29 cellular contexts compared by ENCODE assay signal in genomic region chr12:97944576-97944975, GRCh38.
"Had no signal": no experiment of that assay in that cellular context is flagged by ENCODE, and none has a peak within 500 bp of the region (broad histone marks: within the 10 kb centered on the region; RNA-seq: fewer than 3 reads in every experiment).

No MANE protein-coding gene starts in this region.

- ATAC-seq: activated CD4-positive, CD25-positive, alpha-beta regulatory T cell treated with anti-CD3 and anti-CD28 coated beads, Interleukin-2, amount 50 U/mL, for 24 hours; gastroesophageal sphincter; naive thymus-derived CD4-positive, alpha-beta T cell; pancreas; psoas muscle; stimulated activated naive B cell treated with anti-CD40 and anti-IgM and Interleukin-4, amounts not matched to agents 10 μg/mL and 1 μg/mL and 100 μg/mL, for 72 hours; upper lobe of right lung had no signal

- H3K27ac ChIP-seq: ascending aorta, brain microvascular endothelial cell, gastroesophageal sphincter, hepatocyte, pancreas, psoas muscle, right atrium auricular region, stomach, tibial artery, upper lobe of right lung, WERI-Rb-1 had no signal

- DNase-seq: activated CD4-positive, alpha-beta memory T cell treated with anti-CD3 and anti-CD28 coated beads for 36 hours; activated CD4-positive, alpha-beta T cell treated with anti-CD3 and anti-CD28 coated beads, Interleukin-2, amount 10 ng/mL, durations not matched to agents 24 days and 14 days; activated CD8-positive, alpha-beta memory T cell treated with anti-CD3 and anti-CD28 coated beads, Interleukin-2, amount 50 U/mL, for 4 hours; activated gamma-delta T cell; activated naive CD4-positive, alpha-beta T cell treated with anti-CD3 and anti-CD28 coated beads, Interleukin-2, amount 10 ng/mL, durations not matched to agents 7 days and 5 days; activated naive CD8-positive, alpha-beta T cell treated with anti-CD3 and anti-CD28 coated beads, Interleukin-2, amount 10 ng/mL, durations not matched to agents 7 days and 5 days; activated T-cell treated with anti-CD3 and anti-CD28 coated beads, Interleukin-2, amount 50 U/mL, for 1 hour; brain microvascular endothelial cell; dermis blood vessel endothelial cell; effector CD4-positive, alpha-beta T cell; kidney; midbrain; naive thymus-derived CD4-positive, alpha-beta T cell; nucleus accumbens; pancreas; psoas muscle; stimulated activated CD4-positive, alpha-beta T cell treated with anti-CD3 and anti-CD28 coated beads, Interleukin-15, amount 100 ng/mL, for 24 hours; stimulated activated CD4-positive, alpha-beta T cell treated with anti-CD3 and anti-CD28 coated beads, Interleukin-2, amount 100 ng/mL, for 24 hours; stimulated activated naive B cell treated with anti-CD40 and anti-IgM and Interleukin-4, amounts not matched to agents 10 μg/mL and 1 μg/mL and 100 μg/mL, for 72 hours; stomach; T-helper 9 cell; tibial artery; upper lobe of right lung; WERI-Rb-1 had no signal
